Comparison of ENCODE assay signal across 25 cellular contexts in the genomic region with DNA sequence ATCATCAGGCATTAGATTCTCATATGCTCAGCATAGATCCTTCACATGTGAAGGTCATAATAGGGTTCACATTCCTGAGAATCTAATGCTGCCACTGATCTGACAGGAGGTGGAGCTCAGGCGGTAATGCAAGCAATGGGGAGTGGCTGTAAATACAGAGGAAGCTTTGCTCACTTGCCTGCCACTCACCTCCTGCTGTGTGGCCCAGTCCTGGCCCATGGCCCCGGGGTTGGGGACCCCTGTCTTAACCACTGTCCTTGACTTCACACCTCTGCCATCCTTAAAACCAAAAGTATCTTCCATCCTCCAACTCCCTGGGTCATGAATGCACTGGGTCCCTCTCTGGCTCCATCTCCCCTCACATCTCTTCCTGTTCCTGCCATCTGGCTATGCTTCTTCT.
"Had no signal": no experiment of that assay in that cellular context is flagged by ENCODE, and none has a peak within 500 bp of the region (broad histone marks: within the 10 kb centered on the region; RNA-seq: fewer than 3 reads in every experiment).

No MANE protein-coding gene starts in this region.

- H3K9me3 ChIP-seq: left lung, neutrophil, right atrium auricular region, right lobe of liver, spleen, vagina had no signal

- H3K27ac ChIP-seq: hepatocyte, left lung, neural progenitor cell, neutrophil, parathyroid adenoma, right atrium auricular region, right lobe of liver, spleen, tibial nerve, vagina had no signal

- H3K27me3 ChIP-seq: hepatocyte, neural progenitor cell, neutrophil, right atrium auricular region, right lobe of liver, tibial nerve, vagina had no signal

- H3K4me3 ChIP-seq: hepatocyte, left lung, lung, neural progenitor cell, right atrium auricular region, right lobe of liver, spleen, tibial nerve, vagina had no signal

- ATAC-seq: left cardiac atrium; left lung; natural killer cell; right lobe of liver; stimulated activated naive CD8-positive, alpha-beta T cell treated with anti-CD3 and anti-CD28 coated beads, Interleukin-15, amount 100 ng/mL, for 72 hours had no signal

- DNase-seq: kidney glomerular epithelial cell; left cardiac atrium; left lung; mesendoderm; naive B cell; natural killer cell; nephron progenitor cell; occipital lobe; small intestine; spleen; stimulated activated CD4-positive, alpha-beta T cell treated with anti-CD3 and anti-CD28 coated beads, Interleukin-2, amount 100 ng/mL, for 48 hours; stimulated activated CD4-positive, alpha-beta T cell treated with anti-CD3 and anti-CD28 coated beads, Interleukin-4, amount 100 ng/mL, for 4 hours; stimulated activated CD8-positive, alpha-beta memory T cell treated with anti-CD3 and anti-CD28 coated beads, Interleukin-4, amount 100 ng/mL, for 48 hours; stimulated activated naive CD4-positive, alpha-beta T cell treated with Interleukin-2 at 50 U/mL for 16 hours; substantia nigra had no signal

- H3K36me3 ChIP-seq: left lung, neural progenitor cell, neutrophil, right atrium auricular region, right lobe of liver, spleen, tibial nerve, vagina had no signal

- H3K4me1 ChIP-seq: left lung, parathyroid adenoma, right atrium auricular region, right lobe of liver, spleen, tibial nerve, vagina had no signal
